ENCODE assay signal across 2 cellular contexts in the genomic region with DNA sequence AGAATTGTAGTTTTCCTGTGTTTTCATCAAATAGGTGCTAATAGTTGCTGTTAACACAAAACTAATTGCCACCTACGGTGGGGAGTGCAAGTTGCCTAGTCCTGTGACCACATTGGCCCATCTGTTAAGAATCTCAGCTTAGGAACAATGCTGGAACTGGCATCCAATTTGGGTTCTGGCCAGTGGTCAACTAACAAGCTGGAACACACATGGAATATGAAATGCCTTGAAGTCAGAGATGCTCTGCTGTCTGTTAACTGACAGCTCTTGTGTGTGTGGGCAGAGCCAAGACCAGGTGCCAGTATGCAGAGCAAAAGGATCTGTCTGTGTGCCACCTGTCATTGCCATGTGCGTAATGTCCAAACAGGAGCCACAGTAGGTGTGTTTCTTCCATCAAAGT.
TF ChIP-seq lines count a peak whose summit lies in the region.

No MANE protein-coding gene starts in this region.

TF ChIP-seq in GM23338, 12 proteins besides CTCF, POLR2A, EP300 and RAD21 (continues in another document):
- TF ChIP-seq, protein P1, sequence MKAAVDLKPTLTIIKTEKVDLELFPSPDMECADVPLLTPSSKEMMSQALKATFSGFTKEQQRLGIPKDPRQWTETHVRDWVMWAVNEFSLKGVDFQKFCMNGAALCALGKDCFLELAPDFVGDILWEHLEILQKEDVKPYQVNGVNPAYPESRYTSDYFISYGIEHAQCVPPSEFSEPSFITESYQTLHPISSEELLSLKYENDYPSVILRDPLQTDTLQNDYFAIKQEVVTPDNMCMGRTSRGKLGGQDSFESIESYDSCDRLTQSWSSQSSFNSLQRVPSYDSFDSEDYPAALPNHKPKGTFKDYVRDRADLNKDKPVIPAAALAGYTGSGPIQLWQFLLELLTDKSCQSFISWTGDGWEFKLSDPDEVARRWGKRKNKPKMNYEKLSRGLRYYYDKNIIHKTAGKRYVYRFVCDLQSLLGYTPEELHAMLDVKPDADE (IDR thresholded peaks at IDR 0.05) = no peak
- TF ChIP-seq, protein P2, sequence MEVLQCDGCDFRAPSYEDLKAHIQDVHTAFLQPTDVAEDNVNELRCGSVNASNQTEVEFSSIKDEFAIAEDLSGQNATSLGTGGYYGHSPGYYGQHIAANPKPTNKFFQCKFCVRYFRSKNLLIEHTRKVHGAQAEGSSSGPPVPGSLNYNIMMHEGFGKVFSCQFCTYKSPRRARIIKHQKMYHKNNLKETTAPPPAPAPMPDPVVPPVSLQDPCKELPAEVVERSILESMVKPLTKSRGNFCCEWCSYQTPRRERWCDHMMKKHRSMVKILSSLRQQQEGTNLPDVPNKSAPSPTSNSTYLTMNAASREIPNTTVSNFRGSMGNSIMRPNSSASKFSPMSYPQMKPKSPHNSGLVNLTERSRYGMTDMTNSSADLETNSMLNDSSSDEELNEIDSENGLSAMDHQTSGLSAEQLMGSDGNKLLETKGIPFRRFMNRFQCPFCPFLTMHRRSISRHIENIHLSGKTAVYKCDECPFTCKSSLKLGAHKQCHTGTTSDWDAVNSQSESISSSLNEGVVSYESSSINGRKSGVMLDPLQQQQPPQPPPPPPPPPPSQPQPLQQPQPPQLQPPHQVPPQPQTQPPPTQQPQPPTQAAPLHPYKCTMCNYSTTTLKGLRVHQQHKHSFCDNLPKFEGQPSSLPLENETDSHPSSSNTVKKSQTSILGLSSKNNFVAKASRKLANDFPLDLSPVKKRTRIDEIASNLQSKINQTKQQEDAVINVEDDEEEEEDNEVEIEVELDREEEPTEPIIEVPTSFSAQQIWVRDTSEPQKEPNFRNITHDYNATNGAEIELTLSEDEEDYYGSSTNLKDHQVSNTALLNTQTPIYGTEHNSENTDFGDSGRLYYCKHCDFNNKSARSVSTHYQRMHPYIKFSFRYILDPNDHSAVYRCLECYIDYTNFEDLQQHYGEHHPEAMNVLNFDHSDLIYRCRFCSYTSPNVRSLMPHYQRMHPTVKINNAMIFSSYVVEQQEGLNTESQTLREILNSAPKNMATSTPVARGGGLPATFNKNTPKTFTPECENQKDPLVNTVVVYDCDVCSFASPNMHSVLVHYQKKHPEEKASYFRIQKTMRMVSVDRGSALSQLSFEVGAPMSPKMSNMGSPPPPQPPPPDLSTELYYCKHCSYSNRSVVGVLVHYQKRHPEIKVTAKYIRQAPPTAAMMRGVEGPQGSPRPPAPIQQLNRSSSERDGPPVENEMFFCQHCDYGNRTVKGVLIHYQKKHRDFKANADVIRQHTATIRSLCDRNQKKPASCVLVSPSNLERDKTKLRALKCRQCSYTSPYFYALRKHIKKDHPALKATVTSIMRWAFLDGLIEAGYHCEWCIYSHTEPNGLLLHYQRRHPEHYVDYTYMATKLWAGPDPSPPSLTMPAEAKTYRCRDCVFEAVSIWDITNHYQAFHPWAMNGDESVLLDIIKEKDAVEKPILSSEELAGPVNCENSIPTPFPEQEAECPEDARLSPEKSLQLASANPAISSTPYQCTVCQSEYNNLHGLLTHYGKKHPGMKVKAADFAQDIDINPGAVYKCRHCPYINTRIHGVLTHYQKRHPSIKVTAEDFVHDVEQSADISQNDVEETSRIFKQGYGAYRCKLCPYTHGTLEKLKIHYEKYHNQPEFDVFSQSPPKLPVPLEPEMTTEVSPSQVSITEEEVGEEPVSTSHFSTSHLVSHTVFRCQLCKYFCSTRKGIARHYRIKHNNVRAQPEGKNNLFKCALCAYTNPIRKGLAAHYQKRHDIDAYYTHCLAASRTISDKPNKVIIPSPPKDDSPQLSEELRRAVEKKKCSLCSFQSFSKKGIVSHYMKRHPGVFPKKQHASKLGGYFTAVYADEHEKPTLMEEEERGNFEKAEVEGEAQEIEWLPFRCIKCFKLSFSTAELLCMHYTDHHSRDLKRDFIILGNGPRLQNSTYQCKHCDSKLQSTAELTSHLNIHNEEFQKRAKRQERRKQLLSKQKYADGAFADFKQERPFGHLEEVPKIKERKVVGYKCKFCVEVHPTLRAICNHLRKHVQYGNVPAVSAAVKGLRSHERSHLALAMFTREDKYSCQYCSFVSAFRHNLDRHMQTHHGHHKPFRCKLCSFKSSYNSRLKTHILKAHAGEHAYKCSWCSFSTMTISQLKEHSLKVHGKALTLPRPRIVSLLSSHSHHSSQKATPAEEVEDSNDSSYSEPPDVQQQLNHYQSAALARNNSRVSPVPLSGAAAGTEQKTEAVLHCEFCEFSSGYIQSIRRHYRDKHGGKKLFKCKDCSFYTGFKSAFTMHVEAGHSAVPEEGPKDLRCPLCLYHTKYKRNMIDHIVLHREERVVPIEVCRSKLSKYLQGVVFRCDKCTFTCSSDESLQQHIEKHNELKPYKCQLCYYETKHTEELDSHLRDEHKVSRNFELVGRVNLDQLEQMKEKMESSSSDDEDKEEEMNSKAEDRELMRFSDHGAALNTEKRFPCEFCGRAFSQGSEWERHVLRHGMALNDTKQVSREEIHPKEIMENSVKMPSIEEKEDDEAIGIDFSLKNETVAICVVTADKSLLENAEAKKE (CRISPR knock-in tag; IDR thresholded peaks at IDR 0.05) = no peak
- TF ChIP-seq, protein P3, sequence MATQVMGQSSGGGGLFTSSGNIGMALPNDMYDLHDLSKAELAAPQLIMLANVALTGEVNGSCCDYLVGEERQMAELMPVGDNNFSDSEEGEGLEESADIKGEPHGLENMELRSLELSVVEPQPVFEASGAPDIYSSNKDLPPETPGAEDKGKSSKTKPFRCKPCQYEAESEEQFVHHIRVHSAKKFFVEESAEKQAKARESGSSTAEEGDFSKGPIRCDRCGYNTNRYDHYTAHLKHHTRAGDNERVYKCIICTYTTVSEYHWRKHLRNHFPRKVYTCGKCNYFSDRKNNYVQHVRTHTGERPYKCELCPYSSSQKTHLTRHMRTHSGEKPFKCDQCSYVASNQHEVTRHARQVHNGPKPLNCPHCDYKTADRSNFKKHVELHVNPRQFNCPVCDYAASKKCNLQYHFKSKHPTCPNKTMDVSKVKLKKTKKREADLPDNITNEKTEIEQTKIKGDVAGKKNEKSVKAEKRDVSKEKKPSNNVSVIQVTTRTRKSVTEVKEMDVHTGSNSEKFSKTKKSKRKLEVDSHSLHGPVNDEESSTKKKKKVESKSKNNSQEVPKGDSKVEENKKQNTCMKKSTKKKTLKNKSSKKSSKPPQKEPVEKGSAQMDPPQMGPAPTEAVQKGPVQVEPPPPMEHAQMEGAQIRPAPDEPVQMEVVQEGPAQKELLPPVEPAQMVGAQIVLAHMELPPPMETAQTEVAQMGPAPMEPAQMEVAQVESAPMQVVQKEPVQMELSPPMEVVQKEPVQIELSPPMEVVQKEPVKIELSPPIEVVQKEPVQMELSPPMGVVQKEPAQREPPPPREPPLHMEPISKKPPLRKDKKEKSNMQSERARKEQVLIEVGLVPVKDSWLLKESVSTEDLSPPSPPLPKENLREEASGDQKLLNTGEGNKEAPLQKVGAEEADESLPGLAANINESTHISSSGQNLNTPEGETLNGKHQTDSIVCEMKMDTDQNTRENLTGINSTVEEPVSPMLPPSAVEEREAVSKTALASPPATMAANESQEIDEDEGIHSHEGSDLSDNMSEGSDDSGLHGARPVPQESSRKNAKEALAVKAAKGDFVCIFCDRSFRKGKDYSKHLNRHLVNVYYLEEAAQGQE (IDR thresholded peaks at IDR 0.05; ENCODE audit: unreplicated experiment) = no peak
- TF ChIP-seq ZNF114 (CRISPR knock-in tag; IDR thresholded peaks at IDR 0.05) (no peak), EZH2phosphoT487 (IDR thresholded peaks at IDR 0.05; ENCODE audit: unreplicated experiment) (no peak), JUNB (IDR thresholded peaks at IDR 0.05; ENCODE audit: unreplicated experiment) (no peak), ZNF331 (CRISPR knock-in tag; IDR thresholded peaks at IDR 0.05; ENCODE audit: low read depth) (no peak), EZH2 (IDR thresholded peaks at IDR 0.05; ENCODE audit: low read depth, unreplicated experiment) (no peak), CREB1 (CRISPR knock-in tag; IDR thresholded peaks at IDR 0.05; ENCODE audit: low read depth) (no peak), POLR2AphosphoS5 (IDR thresholded peaks at IDR 0.05; ENCODE audit: low read depth) (no peak)

TF ChIP-seq in H1, 55 proteins besides CTCF, POLR2A, EP300 and RAD21 (continued from another document):
- TF ChIP-seq BCL11A (IDR thresholded peaks at IDR 0.05; ENCODE audit: low read depth in 2 of 2, low read length in 2 of 2) (no peak), HDAC2 (IDR thresholded peaks at IDR 0.05; ENCODE audit: borderline replicate concordance in 1 of 2, low read depth in 2 of 2, low read length in 2 of 2) (no peak), CTBP2 (IDR thresholded peaks at IDR 0.05; ENCODE audit: borderline replicate concordance, insufficient read depth, insufficient read length, low read length) (no peak), JUND (IDR thresholded peaks at IDR 0.05; ENCODE audit: low read length) (no peak), ASH2L (IDR thresholded peaks at IDR 0.05; ENCODE audit: low read length) (no peak)
- TF ChIP-seq, protein P4, sequence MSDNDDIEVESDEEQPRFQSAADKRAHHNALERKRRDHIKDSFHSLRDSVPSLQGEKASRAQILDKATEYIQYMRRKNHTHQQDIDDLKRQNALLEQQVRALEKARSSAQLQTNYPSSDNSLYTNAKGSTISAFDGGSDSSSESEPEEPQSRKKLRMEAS (IDR thresholded peaks at IDR 0.05) = no peak
